ENCODE assay signal across 1 cellular context in genomic region chr10:110336111-110336721, GRCh38.
TF ChIP-seq lines count a peak whose summit lies in the region.

No MANE protein-coding gene starts in this region.

TF ChIP-seq in GM23338, 12 proteins besides CTCF, POLR2A, EP300 and RAD21 (continued from another document):
- TF ChIP-seq ZNF462 (CRISPR knock-in tag; IDR thresholded peaks at IDR 0.05), result no peak
- no peak for TF ChIP-seq POLR2AphosphoS5 (IDR thresholded peaks at IDR 0.05; ENCODE audit: low read depth)
TF ChIP-seq in GM23338: peak in this region for 0.
